In genomic region chr6:144344651-144345050, GRCh38 we compare ENCODE assay signal across 8 cellular contexts. TPM values are rescaled to one million over a fixed set of nuclear protein-coding genes. Genes with fewer than 3 reads are reported as not detected.
DNase-seq lines count a peak whose midpoint lies in the region; ATAC-seq and TF ChIP-seq lines count a peak whose summit lies in the region.

No MANE protein-coding gene starts in this region.

- intact Hi-C loops in vagina (cut with DNase I) = no loop called here

- H3K4me3 ChIP-seq in BLaER1 (peak overlapping the region; percentile 70), vagina (peak overlapping the region; percentile 19 to 23), coronary artery (no peak overlapping the region)
- peak overlapping the region; percentile 55 for H3K4me3 ChIP-seq in effector memory CD4-positive, alpha-beta T cell (ENCODE audit: insufficient read depth, low read depth, low read length, poor library complexity, severe bottlenecking)

- no peak for TF ChIP-seq POLR2A in vagina (IDR thresholded peaks at IDR 0.05)

- no peak for DNase-seq in effector memory CD4-positive, alpha-beta T cell
- DNase-seq in vagina (ENCODE audit: extremely low spot score in 2 of 2) (no peak), NCI-H2196 (lab: John Stamatoyannopoulos, UW; ENCODE audit: unreplicated experiment) (no peak), NCI-H146 (lab: John Stamatoyannopoulos, UW) (no peak), coronary artery (ENCODE audit: low spot score) (no peak)

- H3K4me1 ChIP-seq in BLaER1 (peaks cover 72% of the 10 kb centered on the region), vagina (peaks cover 94% of the 10 kb centered on the region)
- H3K4me1 ChIP-seq in effector memory CD4-positive, alpha-beta T cell (ENCODE audit: control insufficient read depth, insufficient read depth, low read length, poor library complexity, severe bottlenecking) = peaks cover 47% of the 10 kb centered on the region

- H3K36me3 ChIP-seq in BLaER1 = no peaks in the 10 kb centered on the region
- H3K36me3 ChIP-seq in effector memory CD4-positive, alpha-beta T cell (ENCODE audit: control insufficient read depth, insufficient read depth, low read length) = no peaks in the 10 kb centered on the region
- H3K36me3 ChIP-seq in vagina = no peaks in the 10 kb centered on the region

- H3K9ac ChIP-seq in BLaER1 = peak overlapping the region; percentile 85

- H4K20me1 ChIP-seq in BLaER1 = no peaks in the 10 kb centered on the region

- H3K9me3 ChIP-seq in BLaER1 (no peaks in the 10 kb centered on the region), vagina (no peaks in the 10 kb centered on the region)
- no peaks in the 10 kb centered on the region for H3K9me3 ChIP-seq in effector memory CD4-positive, alpha-beta T cell (ENCODE audit: control insufficient read depth, low read length)

- ATAC-seq in GM19397 (IDR thresholded peaks at IDR 0.05; ENCODE audit: unreplicated experiment) (peak; percentile 46), HG03442 (IDR thresholded peaks at IDR 0.05; ENCODE audit: unreplicated experiment) (peak; percentile 36)

- TF ChIP-seq CTCF in vagina (IDR thresholded peaks at IDR 0.05) (no peak), coronary artery (IDR thresholded peaks at IDR 0.05) (no peak)

- H3K27ac ChIP-seq in BLaER1 (peak overlapping the region; percentile 88), vagina (peak overlapping the region; percentile 51), coronary artery (peak overlapping the region in 1 of 2 donors; percentile 24)
- H3K27ac ChIP-seq in effector memory CD4-positive, alpha-beta T cell (ENCODE audit: insufficient read depth, low read length, poor library complexity, severe bottlenecking) = peak overlapping the region; percentile 82

- H3K27me3 ChIP-seq in BLaER1 (no peaks in the 10 kb centered on the region), vagina (no peaks in the 10 kb centered on the region)
- no peaks in the 10 kb centered on the region for H3K27me3 ChIP-seq in effector memory CD4-positive, alpha-beta T cell (replicated peaks; ENCODE audit: control insufficient read depth, insufficient read depth, low read length, poor library complexity, severe bottlenecking)

- peak overlapping the region; percentile 98 for H3K4me2 ChIP-seq in BLaER1

RNA-seq across cellular contexts. Expression of gene UTRN, which starts 59.5 kb away (rescaled TPM):
- total RNA-seq in vagina = 160 TPM
